In genomic region chr1:40030528-40031135, GRCh38 we compare ENCODE assay signal across 22 cellular contexts. TPM values are rescaled to one million over a fixed set of nuclear protein-coding genes. Genes with fewer than 3 reads are reported as not detected.
A peak's percentile ranks its signal among the peaks of the same experiment; 100 is the strongest.
DNase-seq lines count a peak whose midpoint lies in the region; ATAC-seq and TF ChIP-seq lines count a peak whose summit lies in the region.
"Had no signal": no experiment of that assay in that cellular context is flagged by ENCODE, and none has a peak within 500 bp of the region (broad histone marks: within the 10 kb centered on the region; RNA-seq: fewer than 3 reads in every experiment).

No MANE protein-coding gene starts in this region.

- intact Hi-C loops in uterus (cut with DNase I; ENCODE audit: low total_unique reads), result no loop called here

- no peak overlapping the region for H3K4me3 Mint-ChIP-seq in T-helper 17 cell
- no peak overlapping the region for H3K4me3 Mint-ChIP-seq in stimulated activated naive B cell treated with anti-CD40 and anti-IgM and Interleukin-4, amounts not matched to agents 10 μg/mL and 1 μg/mL and 100 μg/mL, for 72 hours
- H3K4me3 Mint-ChIP-seq: activated naive CD4-positive, alpha-beta T cell treated with anti-CD3 and anti-CD28 coated beads, Interleukin-2, amount 50 U/mL, for 24 hours; CD14-positive monocyte; nephron had no signal

- peaks cover 31% of the 10 kb centered on the region for H3K4me1 Mint-ChIP-seq in T-helper 17 cell
- peaks cover 19 to 35% of the 10 kb centered on the region in 2 donors for H3K4me1 Mint-ChIP-seq in stimulated activated naive B cell treated with anti-CD40 and anti-IgM and Interleukin-4, amounts not matched to agents 10 μg/mL and 1 μg/mL and 100 μg/mL, for 72 hours

- TF ChIP-seq POLR2A in uterus (IDR thresholded peaks at IDR 0.05), result no peak

- peak overlapping the region; percentile 76 for H3K27ac Mint-ChIP-seq in T-helper 17 cell
- H3K27ac Mint-ChIP-seq in stimulated activated naive B cell treated with anti-CD40 and anti-IgM and Interleukin-4, amounts not matched to agents 10 μg/mL and 1 μg/mL and 100 μg/mL, for 72 hours, result no peak overlapping the region
- H3K27ac Mint-ChIP-seq: activated naive CD4-positive, alpha-beta T cell treated with anti-CD3 and anti-CD28 coated beads, Interleukin-2, amount 50 U/mL, for 24 hours; nephron had no signal

- no peaks in the 10 kb centered on the region for H3K36me3 ChIP-seq in skeletal muscle satellite cell (ENCODE audit: insufficient read depth, low read length)
- H3K36me3 ChIP-seq in uterus, result no peaks in the 10 kb centered on the region
- H3K36me3 ChIP-seq: heart right ventricle had no signal

- no peak for TF ChIP-seq CTCF in fibroblast of pulmonary artery (IDR thresholded peaks at IDR 0.05; ENCODE audit: low read length, missing control alignments)
- TF ChIP-seq CTCF in uterus (IDR thresholded peaks at IDR 0.05), result no peak

- H3K4me3 ChIP-seq in fibroblast of pulmonary artery (replicated peaks; ENCODE audit: low read depth, low read length) (no peak overlapping the region), skeletal muscle satellite cell (ENCODE audit: low read length) (no peak overlapping the region), uterus (no peak overlapping the region)
- H3K4me3 ChIP-seq: heart right ventricle, psoas muscle had no signal

- peak; percentile 85 for DNase-seq in DMS 273 (lab: John Stamatoyannopoulos, UW; ENCODE audit: unreplicated experiment)
- DNase-seq in DMS 273 treated with DMSO at 0.1 percent for 48 hours (lab: John Stamatoyannopoulos, UW), result no peak
- no peak for DNase-seq in T-helper 17 cell
- peak; percentile 59 for DNase-seq in fibroblast of pulmonary artery (ENCODE audit: low read depth)
- no peak for DNase-seq in uterus
- DNase-seq in stimulated activated naive B cell treated with anti-CD40 and anti-IgM and Interleukin-4, amounts not matched to agents 10 μg/mL and 1 μg/mL and 100 μg/mL, for 72 hours, result no peak
- no peak for DNase-seq in NCI-H774 (lab: John Stamatoyannopoulos, UW)
- DNase-seq: activated CD4-positive, CD25-positive, alpha-beta regulatory T cell treated with anti-CD3 and anti-CD28 coated beads, Interleukin-2, amount 50 U/mL, for 72 hours; activated CD8-positive, alpha-beta memory T cell treated with anti-CD3 and anti-CD28 coated beads, Interleukin-2, amount 50 U/mL, for 48 hours; DND-41; heart right ventricle; left cardiac atrium; NCI-H1436 treated with DMSO at 0.1 percent for 48 hours; NCI-H446 treated with DMSO at 0.1 percent for 48 hours; psoas muscle; substantia nigra had no signal

- H3K27me3 Mint-ChIP-seq in T-helper 17 cell, result no peaks in the 10 kb centered on the region
- no peaks in the 10 kb centered on the region for H3K27me3 Mint-ChIP-seq in stimulated activated naive B cell treated with anti-CD40 and anti-IgM and Interleukin-4, amounts not matched to agents 10 μg/mL and 1 μg/mL and 100 μg/mL, for 72 hours
- H3K27me3 Mint-ChIP-seq: activated naive CD4-positive, alpha-beta T cell treated with anti-CD3 and anti-CD28 coated beads, Interleukin-2, amount 50 U/mL, for 24 hours had no signal

- no peak overlapping the region for H3K27ac ChIP-seq in uterus
- H3K27ac ChIP-seq: 22Rv1, heart right ventricle, psoas muscle, RWPE1 had no signal

- H3K36me3 Mint-ChIP-seq in T-helper 17 cell (ENCODE audit: low read depth), result peaks cover 3% of the 10 kb centered on the region
- H3K36me3 Mint-ChIP-seq in stimulated activated naive B cell treated with anti-CD40 and anti-IgM and Interleukin-4, amounts not matched to agents 10 μg/mL and 1 μg/mL and 100 μg/mL, for 72 hours, result peaks cover 0 to 2% of the 10 kb centered on the region in 2 donors
- H3K36me3 Mint-ChIP-seq: activated naive CD4-positive, alpha-beta T cell treated with anti-CD3 and anti-CD28 coated beads, Interleukin-2, amount 50 U/mL, for 24 hours had no signal

- H3K9ac ChIP-seq in skeletal muscle satellite cell (ENCODE audit: low read depth, low read length), result no peak overlapping the region

- H3K9me3 ChIP-seq in T-helper 17 cell (ENCODE audit: control insufficient read depth, low read length, poor library complexity, severe bottlenecking) (no peaks in the 10 kb centered on the region), skeletal muscle satellite cell (replicated peaks; ENCODE audit: low read length) (peaks cover 3% of the 10 kb centered on the region), uterus (no peaks in the 10 kb centered on the region)
- H3K9me3 ChIP-seq: psoas muscle had no signal

- H3K27me3 ChIP-seq in skeletal muscle satellite cell (ENCODE audit: control insufficient read depth, insufficient read depth, low read length) (peaks cover 7% of the 10 kb centered on the region), uterus (no peaks in the 10 kb centered on the region)
- H3K27me3 ChIP-seq: heart right ventricle had no signal

- peaks cover 3% of the 10 kb centered on the region in 2 donors for H3K9me3 Mint-ChIP-seq in stimulated activated naive B cell treated with anti-CD40 and anti-IgM and Interleukin-4, amounts not matched to agents 10 μg/mL and 1 μg/mL and 100 μg/mL, for 72 hours
- H3K9me3 Mint-ChIP-seq: activated naive CD4-positive, alpha-beta T cell treated with anti-CD3 and anti-CD28 coated beads, Interleukin-2, amount 50 U/mL, for 24 hours had no signal

- peaks cover 7% of the 10 kb centered on the region for H3K4me1 ChIP-seq in skeletal muscle satellite cell (ENCODE audit: control insufficient read depth, insufficient read depth, low read length)
- no peaks in the 10 kb centered on the region for H3K4me1 ChIP-seq in uterus

- no peak for ATAC-seq in T-helper 17 cell
- ATAC-seq in stimulated activated naive B cell treated with anti-CD40 and anti-IgM and Interleukin-4, amounts not matched to agents 10 μg/mL and 1 μg/mL and 100 μg/mL, for 72 hours (replicated peaks), result no peak
- ATAC-seq: heart right ventricle, left cardiac atrium, psoas muscle had no signal

- H3K4me2 ChIP-seq in skeletal muscle satellite cell (ENCODE audit: low read length), result peak overlapping the region; percentile 38

RNA-seq across cellular contexts. Expression of gene CAP1, which starts 9.9 kb away (rescaled TPM):
- total RNA-seq in T-helper 17 cell, result 100 to 1,000 TPM; 244 to 273 TPM
- 404 and 440 TPM in 2 replicates for total RNA-seq in skeletal muscle satellite cell (2012; rRNA removed)
- 100 to 1,000 TPM; 136 to 298 (median 224) TPM for total RNA-seq in uterus

Comparison
In these comparisons a context has a peak if more than half of its experiments do, and no peak if none do; other contexts are left out.
1. DNase-seq: peak in DMS 273 (single experiment) and fibroblast of pulmonary artery (single experiment); none in DMS 273 treated with DMSO at 0.1 percent for 48 hours (single experiment), T-helper 17 cell (0 of 3), uterus (0 of 2), stimulated activated naive B cell treated with anti-CD40 and anti-IgM and Interleukin-4, amounts not matched to agents 10 μg/mL and 1 μg/mL and 100 μg/mL, for 72 hours (single experiment) and NCI-H774 (single experiment).